Comparison of ENCODE assay signal across 8 cellular contexts in genomic region chr9:12784461-12785250, GRCh38. TPM values are rescaled to one million over a fixed set of nuclear protein-coding genes. Genes with fewer than 3 reads are reported as not detected.
DNase-seq lines count a peak whose midpoint lies in the region; ATAC-seq and TF ChIP-seq lines count a peak whose summit lies in the region.

No MANE protein-coding gene starts in this region.

- H3K9me3 ChIP-seq in right lobe of liver: no peaks in the 10 kb centered on the region

- no peaks in the 10 kb centered on the region for H3K27me3 ChIP-seq in right lobe of liver

- H3K36me3 ChIP-seq in right lobe of liver: no peaks in the 10 kb centered on the region

- TF ChIP-seq POLR2A in right lobe of liver (IDR thresholded peaks at IDR 0.05): peak; percentile 58

- H3K27ac ChIP-seq in right lobe of liver: peak overlapping the region; percentile 82 to 93 (median 85)

- peaks cover 0 to 30% (median 7%) of the 10 kb centered on the region in 4 donors for H3K4me1 ChIP-seq in right lobe of liver

- 29% methylated on average over 3 of the region's 6 CpGs for WGBS in right lobe of liver (ENCODE audit: insufficient coverage, low coverage, low lambda C conversion rate, missing lambda C conversion rate)

- H3K4me3 ChIP-seq in right lobe of liver: peak overlapping the region in 1 of 3 donors; percentile 21

- no peak for TF ChIP-seq CTCF in right lobe of liver (IDR thresholded peaks at IDR 0.05)

- intact Hi-C loops in right lobe of liver (cut with DNase I): no loop called here

- DNase-seq in Daoy (ENCODE audit: low read depth) (peak; percentile 94), UCSD-AML1 (lab: John Stamatoyannopoulos, UW; ENCODE audit: unreplicated experiment) (peak; percentile 5), right lobe of liver (peak; percentile 76 to 86 (median 80)), HuH-7 (ENCODE audit: low spot score) (no peak), iPS-NIHi11 (ENCODE audit: low spot score) (no peak), T-helper 9 cell (no peak)

- ATAC-seq in HG02938 (IDR thresholded peaks at IDR 0.05; ENCODE audit: unreplicated experiment): peak; percentile 92
- peak; percentile 94 to 99 (median 96) for ATAC-seq in right lobe of liver
- ATAC-seq in HG03108 (IDR thresholded peaks at IDR 0.05; ENCODE audit: unreplicated experiment): no peak

RNA-seq across cellular contexts. Expression of gene LURAP1L, which starts 9.8 kb away (rescaled TPM):
- 2.0 and 2.4 TPM in 2 replicates for total RNA-seq in Daoy (2014; rRNA removed; shearing (Covaris generic))
- total RNA-seq in right lobe of liver: 10 to 100 TPM in 5 of 6 experiments, 1 to 10 TPM in 1; 9.6 to 38.0 (median 18.8) TPM

Comparison
In these comparisons a context has a peak if more than half of its experiments do, and no peak if none do; other contexts are left out.
1. DNase-seq: peak in Daoy (single experiment), UCSD-AML1 (single experiment) and right lobe of liver (3 of 3); none in HuH-7 (single experiment), iPS-NIHi11 (single experiment) and T-helper 9 cell (single experiment).